Comparison of ENCODE assay signal across 8 cellular contexts in the genomic region with DNA sequence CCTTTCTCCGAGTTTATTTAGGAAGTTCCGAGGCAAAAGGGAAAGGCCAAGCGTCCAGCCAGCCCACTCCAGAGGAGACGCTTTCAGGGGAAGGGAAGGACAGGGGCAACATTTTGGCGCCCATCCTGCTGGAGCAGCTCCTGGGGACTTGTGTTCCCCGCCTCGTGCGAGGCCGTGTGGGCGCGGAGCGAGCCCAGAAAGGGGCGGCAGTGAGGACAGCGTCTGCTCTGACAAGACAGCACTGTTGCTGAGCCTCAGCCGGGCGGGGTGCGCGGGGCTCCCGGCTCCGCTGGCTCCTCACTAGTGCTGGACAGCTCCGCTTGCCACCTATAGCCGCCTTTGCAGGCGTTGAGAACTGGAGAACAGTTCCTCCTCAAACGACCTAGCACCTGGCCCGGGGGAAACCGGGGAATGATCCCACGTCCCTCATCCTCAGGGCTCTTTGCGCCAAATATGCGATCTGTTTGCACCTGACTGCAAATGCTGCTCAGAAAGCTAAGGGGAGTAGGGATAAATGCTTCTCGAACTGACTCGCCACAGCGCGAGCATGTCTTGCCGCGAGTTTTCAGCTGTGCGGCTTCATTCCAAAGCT. TPM values are rescaled to one million over a fixed set of nuclear protein-coding genes. Genes with fewer than 3 reads are reported as not detected.
A peak's percentile ranks its signal among the peaks of the same experiment; 100 is the strongest.
DNase-seq lines count a peak whose midpoint lies in the region; ATAC-seq, FAIRE-seq and TF ChIP-seq lines count a peak whose summit lies in the region.

No MANE protein-coding gene starts in this region.

- 9% methylated on average over 32 of the region's 36 CpGs; no CpG with 5 or more reads in 1 of the 2 experiments for WGBS in H1 (ENCODE audit: extremely low coverage in 1 of 2, insufficient coverage in 1 of 2, insufficient read length in 1 of 2, insufficient replicate concordance in 2 of 2, low coverage in 1 of 2, low lambda C conversion rate in 2 of 2, missing lambda C conversion rate in 1 of 2), 2 experiments
- WGBS in right lobe of liver (ENCODE audit: insufficient coverage, low coverage, low lambda C conversion rate, missing lambda C conversion rate) = 6% methylated on average over 13 of the region's 36 CpGs
- 1% methylated on average over 14 of the region's 36 CpGs for WGBS in suprapubic skin

- no peak overlapping the region for H4K8ac ChIP-seq in H1 (ENCODE audit: extremely low read depth, insufficient read depth, low read length)

- H4K20me1 ChIP-seq in H1 (replicated peaks in 1 of 2; ENCODE audit: control insufficient read depth in 1 of 2, insufficient read depth in 2 of 2, low read length in 2 of 2) = peaks cover 0 to 3% of the 10 kb centered on the region in 2 experiments

- TF ChIP-seq POLR2A in H1 (IDR thresholded peaks at IDR 0.05; ENCODE audit: control extremely low read depth in 1 of 2, low read depth in 2 of 2, low read length in 2 of 2) (peak in 1 of 2 experiments; percentile 41; a peak in 1 of 3 replicates), right lobe of liver (IDR thresholded peaks at IDR 0.05) (no peak), suprapubic skin (IDR thresholded peaks at IDR 0.05) (no peak)

- no peaks in the 10 kb centered on the region for H3K79me2 ChIP-seq in H1 (ENCODE audit: control insufficient read depth in 1 of 2, insufficient read depth in 2 of 2, low read length in 2 of 2)

- H3K79me1 ChIP-seq in H1 (ENCODE audit: low read depth, low read length) = no peaks in the 10 kb centered on the region

- no peaks in the 10 kb centered on the region for H3K9me3 Mint-ChIP-seq in activated naive CD4-positive, alpha-beta T cell treated with anti-CD3 and anti-CD28 coated beads, Interleukin-2, amount 10 ng/mL, durations not matched to agents 7 days and 5 days

- peaks cover 10% of the 10 kb centered on the region for H3K23me2 ChIP-seq in H1 (ENCODE audit: low read depth, low read length)

- peak overlapping the region; percentile 78 to 98 for H3K4me2 ChIP-seq in H1 (ENCODE audit: insufficient read depth in 1 of 2, low read depth in 2 of 2, low read length in 2 of 2)

- no peak overlapping the region for H3K56ac ChIP-seq in H1 (replicated peaks; ENCODE audit: insufficient read length, low read depth, low read length)

- no peaks in the 10 kb centered on the region for H3K27me3 ChIP-seq in SJSA1 (replicated peaks)
- H3K27me3 ChIP-seq in H1 (replicated peaks in 1 of 4; ENCODE audit: control insufficient read depth in 3 of 4, extremely low read depth in 1 of 4, insufficient read depth in 3 of 4, low read length in 3 of 4) = peaks cover 0 to 14% (median 13%) of the 10 kb centered on the region in 4 experiments; a peak in 6 of 7 replicates
- H3K27me3 ChIP-seq in right lobe of liver = peaks cover 0 to 22% of the 10 kb centered on the region in 2 donors
- H3K27me3 ChIP-seq in suprapubic skin = peaks cover 42% of the 10 kb centered on the region

- no peak overlapping the region; the same call in 1 of the 2 replicates for H2BK15ac ChIP-seq in H1 (ENCODE audit: low read length)

- no peak overlapping the region for H2BK120ac ChIP-seq in H1 (replicated peaks; ENCODE audit: low read depth, low read length)

- TF ChIP-seq RAD21 in H1 (IDR thresholded peaks at IDR 0.05 in 1 of 2, conservative IDR thresholded peaks at IDR 0.05 in 1 of 2; ENCODE audit: low read depth in 2 of 2, low read length in 2 of 2) = no peak

- H3K36me3 ChIP-seq in SJSA1 (no peaks in the 10 kb centered on the region), H1 (ENCODE audit: control insufficient read depth in 2 of 4, insufficient read depth in 4 of 4, low read length in 3 of 4) (no peaks in the 10 kb centered on the region), right lobe of liver (no peaks in the 10 kb centered on the region), suprapubic skin (no peaks in the 10 kb centered on the region)

- H3K27ac Mint-ChIP-seq in activated naive CD4-positive, alpha-beta T cell treated with anti-CD3 and anti-CD28 coated beads, Interleukin-2, amount 10 ng/mL, durations not matched to agents 7 days and 5 days = no peak overlapping the region

- no peak overlapping the region for H2AK5ac ChIP-seq in H1 (ENCODE audit: low read depth, low read length)

- no peak overlapping the region for H3K4me3 Mint-ChIP-seq in activated naive CD4-positive, alpha-beta T cell treated with anti-CD3 and anti-CD28 coated beads, Interleukin-2, amount 10 ng/mL, durations not matched to agents 7 days and 5 days

- H3K36me3 Mint-ChIP-seq in activated naive CD4-positive, alpha-beta T cell treated with anti-CD3 and anti-CD28 coated beads, Interleukin-2, amount 10 ng/mL, durations not matched to agents 7 days and 5 days = no peaks in the 10 kb centered on the region

- no peak overlapping the region for H4K91ac ChIP-seq in H1 (replicated peaks; ENCODE audit: insufficient read length, low read length)

- intact Hi-C loops in right lobe of liver (cut with DNase I) = no loop called here

- no peak overlapping the region; the same call in none of the 2 replicates for H3K18ac ChIP-seq in H1 (ENCODE audit: extremely low read depth, low read length)

- TF ChIP-seq CTCF in H1 (IDR thresholded peaks at IDR 0.05; ENCODE audit: control extremely low read depth in 1 of 3, insufficient read depth in 1 of 3, low read depth in 1 of 3, low read length in 3 of 3) (no peak), right lobe of liver (IDR thresholded peaks at IDR 0.05) (no peak), suprapubic skin (IDR thresholded peaks at IDR 0.05) (no peak)

- no peak overlapping the region for H2BK20ac ChIP-seq in H1 (ENCODE audit: low read length)

- no peak overlapping the region for H3K23ac ChIP-seq in H1 (ENCODE audit: insufficient read length)

- H3K4ac ChIP-seq in H1 (replicated peaks; ENCODE audit: insufficient read length, low read depth, low read length) = no peak overlapping the region

- peaks cover 41% of the 10 kb centered on the region for H3K27me3 Mint-ChIP-seq in activated naive CD4-positive, alpha-beta T cell treated with anti-CD3 and anti-CD28 coated beads, Interleukin-2, amount 10 ng/mL, durations not matched to agents 7 days and 5 days

- peak overlapping the region; percentile 86; the same call in 1 of the 2 replicates for H2AFZ ChIP-seq in H1 (ENCODE audit: low read length)

- no peaks in the 10 kb centered on the region for H3K9me3 ChIP-seq in SJSA1 (replicated peaks)
- H3K9me3 ChIP-seq in H1 (ENCODE audit: insufficient read depth in 2 of 2, low read depth in 1 of 2, low read length in 1 of 2) = no peaks in the 10 kb centered on the region
- no peaks in the 10 kb centered on the region for H3K9me3 ChIP-seq in right lobe of liver
- H3K9me3 ChIP-seq in suprapubic skin = no peaks in the 10 kb centered on the region

- no peak for TF ChIP-seq EP300 in H1 (IDR thresholded peaks at IDR 0.05; ENCODE audit: borderline replicate concordance in 1 of 2, low read depth in 2 of 2, low read length in 2 of 2)
- TF ChIP-seq EP300 in suprapubic skin (IDR thresholded peaks at IDR 0.05) = no peak

- POLR2A ChIA-PET in H1 (lab: Charles Lee; ENCODE audit: partially characterized antibody) = no interaction called here

- H3K27ac ChIP-seq in SJSA1 (no peak overlapping the region), H1 (ENCODE audit: low read depth, low read length) (no peak overlapping the region), right lobe of liver (no peak overlapping the region), suprapubic skin (no peak overlapping the region)

- peaks cover 3% of the 10 kb centered on the region for H3K4me1 Mint-ChIP-seq in activated naive CD4-positive, alpha-beta T cell treated with anti-CD3 and anti-CD28 coated beads, Interleukin-2, amount 10 ng/mL, durations not matched to agents 7 days and 5 days

- peak; percentile 69 to 88 (median 86) for ATAC-seq in right lobe of liver
- ATAC-seq in HG02610 (IDR thresholded peaks at IDR 0.05; ENCODE audit: unreplicated experiment) = no peak

- H3K14ac ChIP-seq in H1 (ENCODE audit: insufficient read length) = no peak overlapping the region

- 0 out of 2 replicates have a peak overlapping the region, but pooled peaks have one; percentile 4 for H3K4me3 ChIP-seq in SJSA1
- peak overlapping the region; percentile 44 to 63 (median 45); a peak in 7 of 8 replicates for H3K4me3 ChIP-seq in H1 (ENCODE audit: extremely low read depth in 1 of 4, insufficient read depth in 2 of 4, low read depth in 3 of 4, low read length in 4 of 4)
- H3K4me3 ChIP-seq in right lobe of liver = peak overlapping the region; percentile 12 to 49 (median 21)
- H3K4me3 ChIP-seq in suprapubic skin = peak overlapping the region; percentile 59

- H3K4me1 ChIP-seq in SJSA1 (replicated peaks) (peaks cover 5% of the 10 kb centered on the region), H1 (replicated peaks in 1 of 4; ENCODE audit: control insufficient read depth in 3 of 4, insufficient read depth in 4 of 4, low read length in 3 of 4) (peaks cover 0 to 8% (median 2%) of the 10 kb centered on the region in 4 experiments; a peak in 4 of 7 replicates), right lobe of liver (peaks cover 0 to 7% (median 2%) of the 10 kb centered on the region in 4 donors), suprapubic skin (peaks cover 20% of the 10 kb centered on the region)

- no peak overlapping the region for H4K5ac ChIP-seq in H1 (ENCODE audit: insufficient read length, low read depth, low read length)

- FAIRE-seq in H1 (lab: Jason Lieb, UNC) = no peak

- peak overlapping the region; percentile 75; the same call in 1 of the 2 replicates for H2BK12ac ChIP-seq in H1 (ENCODE audit: low read depth, low read length)

- no peak overlapping the region for H3K9ac ChIP-seq in H1 (replicated peaks in 1 of 4; ENCODE audit: extremely low read depth in 1 of 4, low read depth in 3 of 4, low read length in 3 of 4)

- DNase-seq in activated naive CD4-positive, alpha-beta T cell treated with anti-CD3 and anti-CD28 coated beads, Interleukin-2, amount 10 ng/mL, durations not matched to agents 7 days and 5 days = peak; percentile 21
- DNase-seq in activated naive CD4-positive, alpha-beta T cell (lab: John Stamatoyannopoulos, UW) = no peak
- DNase-seq in SJSA1 (ENCODE audit: low read depth in 1 of 2, low spot score in 2 of 2) = peak; percentile 12 to 44
- peak in 1 of 2 experiments; percentile 83 for DNase-seq in H1 (ENCODE audit: low read depth in 1 of 2, low spot score in 2 of 2)
- peak; percentile 45 to 66 (median 65) for DNase-seq in right lobe of liver
- peak; percentile 68 to 81 for DNase-seq in suprapubic skin (ENCODE audit: low spot score in 2 of 2)
- no peak for DNase-seq in NCI-H2029 (lab: John Stamatoyannopoulos, UW)

- CTCF ChIA-PET in activated naive CD4-positive, alpha-beta T cell treated with anti-CD3 and anti-CD28 coated beads, Interleukin-2, amount 10 ng/mL, durations not matched to agents 7 days and 5 days (lab: Charles Lee) = no interaction called here
- CTCF ChIA-PET in H1 (lab: Charles Lee; ENCODE audit: partially characterized antibody) = interaction anchor here (0.8 to 1.7 kb wide), 4 partner anchors 16 to 60 kb away, joined by 3 to 5 read pairs (median 4); no protein-coding TSS in a partner anchor

- no peak overlapping the region for H2BK5ac ChIP-seq in H1 (ENCODE audit: low read depth, low read length)

RNA-seq across cellular contexts. Expression of gene GUCY1A2, which starts 0.7 kb away (rescaled TPM):
- 0.11 and 0.13 TPM in 2 replicates for total RNA-seq in SJSA1 (2014; rRNA removed; shearing (Covaris generic))
- total RNA-seq in H1 (2021; fragmentation: NEBNext Ultra II Directional; extraction: Animal tissue kit (Norgen Biotek cat#: 25700)) = 1.6 and 1.9 TPM in 2 replicates
- polyA plus RNA-seq in H1 (2011; rRNA removed) = 0.09 and 0.11 TPM in 2 replicates
- 0.16 TPM for polyA plus RNA-seq in H1 (2011; cell fraction: cytosol; rRNA removed)
- polyA plus RNA-seq in H1 (2011; cell fraction: nucleus; rRNA removed) = 0.21 TPM
- polyA plus RNA-seq in H1 (2012, experiment 1 of 2) = 0.38 to 0.55 TPM (median 0.46 TPM) in 4 replicates
- polyA plus RNA-seq in H1 (2012, experiment 2 of 2) = 0.16 TPM
- polyA plus RNA-seq in H1 (2013, experiment 1 of 2) = 0.34 TPM
- 0.46 TPM for polyA plus RNA-seq in H1 (2013, experiment 2 of 2)
- 2.2 and 2.9 TPM in 2 replicates for polyA minus RNA-seq in H1 (2011; rRNA and poly(A)+ RNA removed)
- 0.37 TPM for polyA minus RNA-seq in H1 (2011; cell fraction: cytosol; rRNA and poly(A)+ RNA removed)
- 6.6 TPM for polyA minus RNA-seq in H1 (2011; cell fraction: nucleus; rRNA and poly(A)+ RNA removed)
- 1 to 10 TPM; 1.1 to 4.9 (median 2.5) TPM for total RNA-seq in right lobe of liver
- 1 to 10 TPM in 3 of 4 donors, under 1 TPM in 1; 0.49 to 2.7 (median 1.2) TPM for total RNA-seq in suprapubic skin

Comparison
In these comparisons a context has a peak if more than half of its experiments do, and no peak if none do; other contexts are left out.
1. DNase-seq: peak in activated naive CD4-positive, alpha-beta T cell treated with anti-CD3 and anti-CD28 coated beads, Interleukin-2, amount 10 ng/mL, durations not matched to agents 7 days and 5 days (single experiment), SJSA1 (2 of 2), right lobe of liver (3 of 3) and suprapubic skin (2 of 2); none in activated naive CD4-positive, alpha-beta T cell (0 of 4) and NCI-H2029 (single experiment).
2. H3K4me3 ChIP-seq: peak in every context shown above with its lines; median percentile 59 in suprapubic skin; 45 in H1; 21 in right lobe of liver; 4 in SJSA1.